Comparison of ENCODE assay signal across 20 cellular contexts in the genomic region with DNA sequence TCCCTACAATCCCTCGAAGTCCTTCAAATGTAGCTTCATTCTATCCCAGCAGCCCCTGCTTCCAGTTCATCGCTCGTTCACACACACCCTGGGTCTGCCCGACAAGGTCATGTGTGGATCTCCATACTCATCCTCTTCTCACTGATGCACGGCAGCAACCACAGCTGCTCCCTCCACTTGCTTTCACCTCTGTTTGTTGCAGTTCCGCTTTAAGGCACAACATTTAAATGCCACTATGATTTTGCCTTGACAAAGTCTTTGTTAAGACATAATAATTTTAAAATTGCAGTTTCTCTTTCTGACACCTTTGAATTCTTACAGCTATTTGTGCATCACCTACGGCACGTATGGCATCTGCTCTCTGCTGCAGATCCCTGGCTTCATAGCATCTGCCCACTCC. TPM values are rescaled to one million over a fixed set of nuclear protein-coding genes. Genes with fewer than 3 reads are reported as not detected.
"Had no signal": no experiment of that assay in that cellular context is flagged by ENCODE, and none has a peak within 500 bp of the region (broad histone marks: within the 10 kb centered on the region; RNA-seq: fewer than 3 reads in every experiment).

No MANE protein-coding gene starts in this region.

- DNase-seq: activated CD4-positive, alpha-beta T cell treated with anti-CD3 and anti-CD28 coated beads for 48 hours; activated CD8-positive, alpha-beta T cell treated with anti-CD3 and anti-CD28 coated beads, Interleukin-2, amount 10 ng/mL, durations not matched to agents 7 days and 5 days; activated naive CD4-positive, alpha-beta T cell treated with anti-CD3 and anti-CD28 coated beads for 36 hours; body of pancreas; dermis blood vessel endothelial cell; hippocampal formation; stimulated activated CD4-positive, alpha-beta T cell treated with anti-CD3 and anti-CD28 coated beads, Interleukin-2, amount 100 ng/mL, for 48 hours; stimulated activated CD8-positive, alpha-beta memory T cell treated with anti-CD3 and anti-CD28 coated beads, Interleukin-4, amount 100 ng/mL, for 48 hours; testis had no signal

- H3K27me3 ChIP-seq: body of pancreas, testis had no signal

- H3K4me3 ChIP-seq: body of pancreas, testis had no signal

- H3K9me3 ChIP-seq: body of pancreas, testis had no signal

- H3K4me3 Mint-ChIP-seq: activated CD8-positive, alpha-beta T cell treated with anti-CD3 and anti-CD28 coated beads, Interleukin-2, amount 10 ng/mL, durations not matched to agents 7 days and 5 days; activated naive CD4-positive, alpha-beta T cell treated with anti-CD3 and anti-CD28 coated beads for 36 hours; neural crest cell; stimulated activated naive CD8-positive, alpha-beta T cell treated with anti-CD3 and anti-CD28 coated beads, Interleukin-15, Interleukin-2, amounts not matched to agents 100 ng/mL and 50 ng/mL, for 24 hours; WTC11 had no signal

- H3K27ac ChIP-seq: body of pancreas, testis had no signal

- ATAC-seq: activated CD8-positive, alpha-beta T cell treated with anti-CD3 and anti-CD28 coated beads, Interleukin-2, amount 10 ng/mL, durations not matched to agents 7 days and 5 days; body of pancreas; WTC11 had no signal

- H3K36me3 Mint-ChIP-seq: WTC11 had no signal

- H3K9me3 Mint-ChIP-seq: activated naive CD4-positive, alpha-beta T cell treated with anti-CD3 and anti-CD28 coated beads for 36 hours; stimulated activated naive CD8-positive, alpha-beta T cell treated with anti-CD3 and anti-CD28 coated beads, Interleukin-15, Interleukin-2, amounts not matched to agents 100 ng/mL and 50 ng/mL, for 24 hours had no signal

- H3K27ac Mint-ChIP-seq: activated CD8-positive, alpha-beta T cell treated with anti-CD3 and anti-CD28 coated beads, Interleukin-2, amount 10 ng/mL, durations not matched to agents 7 days and 5 days; activated naive CD4-positive, alpha-beta T cell treated with anti-CD3 and anti-CD28 coated beads for 36 hours; stimulated activated naive CD8-positive, alpha-beta T cell treated with anti-CD3 and anti-CD28 coated beads, Interleukin-15, Interleukin-2, amounts not matched to agents 100 ng/mL and 50 ng/mL, for 24 hours; WTC11 had no signal

- H3K4me1 ChIP-seq: body of pancreas, testis had no signal

RNA-seq across cellular contexts. Expression of a gene that starts 1.8 kb away (rescaled TPM):
- total RNA-seq: activated CD8-positive, alpha-beta T cell treated with anti-CD3 and anti-CD28 coated beads, Interleukin-2, amount 10 ng/mL, durations not matched to agents 7 days and 5 days; activated naive CD4-positive, alpha-beta T cell treated with anti-CD3 and anti-CD28 coated beads for 36 hours; body of pancreas; cerebellum; dermis blood vessel endothelial cell; epithelial cell of proximal tubule; glomerular endothelial cell; liver; mesenteric fat pad; neural crest cell; osteocyte; testis; ureter; WTC11 had no signal
- polyA plus RNA-seq: adipose tissue, liver had no signal
